In the genomic region with DNA sequence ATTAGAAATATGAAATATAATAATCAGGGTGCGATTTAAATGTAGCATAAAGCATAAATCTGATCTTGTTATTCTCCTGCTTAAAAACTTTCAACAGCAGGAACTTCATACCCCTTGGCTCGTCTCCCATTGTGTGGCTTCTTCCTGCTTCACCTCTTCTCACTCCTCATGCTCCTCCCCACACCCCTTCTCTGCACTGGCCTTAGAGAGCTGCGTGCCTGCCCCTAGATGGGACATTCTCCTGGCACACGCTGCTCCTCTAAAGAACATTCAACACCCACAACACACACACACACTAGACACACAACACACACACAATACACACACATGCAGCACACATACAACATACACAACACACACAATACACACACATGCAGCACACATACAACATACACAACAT, we compare ENCODE assay signal across 19 cellular contexts.
A peak's percentile ranks its signal among the peaks of the same experiment; 100 is the strongest.
DNase-seq lines count a peak whose midpoint lies in the region; ATAC-seq and TF ChIP-seq lines count a peak whose summit lies in the region.
"Had no signal": no experiment of that assay in that cellular context is flagged by ENCODE, and none has a peak within 500 bp of the region (broad histone marks: within the 10 kb centered on the region; RNA-seq: fewer than 3 reads in every experiment).

No MANE protein-coding gene starts in this region.

- BruUV-seq in IMR-90 (replicated peaks; lab: Mats Ljungman, UMichigan): no TSS peak

- H3K79me1 ChIP-seq in IMR-90 (ENCODE audit: low read depth in 1 of 2, low read length in 2 of 2) (peaks cover 42 to 86% of the 10 kb centered on the region in 2 experiments), mesenchymal stem cell (replicated peaks; ENCODE audit: low read length, poor library complexity, severe bottlenecking) (peaks cover 22% of the 10 kb centered on the region)

- H2BK120ac ChIP-seq in IMR-90 (ENCODE audit: low read depth, low read length): peak overlapping the region; percentile 68
- H2BK120ac ChIP-seq in mesenchymal stem cell (ENCODE audit: low read depth, low read length): peak overlapping the region; percentile 22

- H2BK12ac ChIP-seq in mesenchymal stem cell (ENCODE audit: low read length in 2 of 2): peak overlapping the region in 1 of 2 experiments; percentile 47

- H2AFZ ChIP-seq in IMR-90 (replicated peaks; ENCODE audit: low read length, poor library complexity) (no peak overlapping the region), mesenchymal stem cell (ENCODE audit: low read depth, low read length) (no peak overlapping the region), neural progenitor cell (replicated peaks) (no peak overlapping the region)

- H2BK5ac ChIP-seq in IMR-90 (ENCODE audit: low read depth, low read length, poor library complexity, severe bottlenecking) (peak overlapping the region; percentile 82), mesenchymal stem cell (ENCODE audit: low read depth, low read length, poor library complexity, severe bottlenecking) (no peak overlapping the region)

- H3F3A ChIP-seq in neural progenitor cell (ENCODE audit: low read depth): peaks cover 14% of the 10 kb centered on the region

- 0 out of 2 replicates have a peak overlapping the region, but pooled peaks have one; percentile 39 for H4K91ac ChIP-seq in IMR-90 (ENCODE audit: insufficient read depth, low read depth, low read length)
- H4K91ac ChIP-seq in mesenchymal stem cell (ENCODE audit: low read length): no peak overlapping the region

- TF ChIP-seq CTCF in AG10803 (conservative IDR thresholded peaks at IDR 0.05; ENCODE audit: low read length) (no peak), IMR-90 (conservative IDR thresholded peaks at IDR 0.05; ENCODE audit: low read depth, low read length) (no peak), endothelial cell (IDR thresholded peaks at IDR 0.05; ENCODE audit: unreplicated experiment) (no peak), neural progenitor cell (IDR thresholded peaks at IDR 0.05) (no peak)

- H3K27me3 ChIP-seq in IMR-90 (ENCODE audit: control insufficient read depth, insufficient read depth, low read length): no peaks in the 10 kb centered on the region
- no peaks in the 10 kb centered on the region for H3K27me3 ChIP-seq in mesenchymal stem cell (ENCODE audit: control insufficient read depth in 1 of 2, insufficient read depth in 1 of 2, low read length in 2 of 2)
- H3K27me3 ChIP-seq in neural progenitor cell: no peaks in the 10 kb centered on the region

- H3K4me1 Mint-ChIP-seq in endothelial cell (ENCODE audit: unreplicated experiment): peaks cover 62% of the 10 kb centered on the region
- H3K4me1 Mint-ChIP-seq in neural progenitor cell: peaks cover 22% of the 10 kb centered on the region

- no peaks in the 10 kb centered on the region for H3K9me3 ChIP-seq in IMR-90 (ENCODE audit: control insufficient read depth, insufficient read depth, low read length)
- H3K9me3 ChIP-seq in mesenchymal stem cell (ENCODE audit: control insufficient read depth, low read length): no peaks in the 10 kb centered on the region
- no peaks in the 10 kb centered on the region for H3K9me3 ChIP-seq in neural progenitor cell (ENCODE audit: low read depth)

- H3K36me3 Mint-ChIP-seq in endothelial cell (ENCODE audit: low read depth, unreplicated experiment): peaks cover 20% of the 10 kb centered on the region
- no peaks in the 10 kb centered on the region for H3K36me3 Mint-ChIP-seq in neural progenitor cell

- no peak overlapping the region for H2AK9ac ChIP-seq in IMR-90 (replicated peaks; ENCODE audit: low read depth, low read length, poor library complexity)

- no peak overlapping the region for H4K5ac ChIP-seq in IMR-90 (ENCODE audit: low read depth, low read length)

- H3K18ac ChIP-seq in IMR-90 (ENCODE audit: low read depth, low read length) (no peak overlapping the region), mesenchymal stem cell (ENCODE audit: low read depth in 1 of 2, low read length in 2 of 2) (peak overlapping the region in 1 of 2 experiments; percentile 74)

- H3K56ac ChIP-seq in IMR-90 (ENCODE audit: extremely low read depth, insufficient read depth, low read length): no peak overlapping the region

- peak overlapping the region; percentile 46 for H2AK5ac ChIP-seq in IMR-90 (ENCODE audit: low read depth, low read length)
- peak overlapping the region; percentile 65 for H2AK5ac ChIP-seq in mesenchymal stem cell (ENCODE audit: low read length, severe bottlenecking)

- H3K9me1 ChIP-seq in IMR-90 (ENCODE audit: insufficient read depth, low read length): peaks cover 27% of the 10 kb centered on the region

- CTCF ChIA-PET in IMR-90 (lab: Yijun Ruan, JAX): no interaction called here

- H3K4ac ChIP-seq in IMR-90 (ENCODE audit: low read depth, low read length) (peak overlapping the region; percentile 76), mesenchymal stem cell (ENCODE audit: low read depth in 1 of 2, low read length in 2 of 2) (no peak overlapping the region)

- H3K27ac Mint-ChIP-seq in endothelial cell (ENCODE audit: unreplicated experiment) (peak overlapping the region; percentile 93), neural progenitor cell (no peak overlapping the region)

- H3K27me3 Mint-ChIP-seq in endothelial cell (ENCODE audit: unreplicated experiment) (peaks cover 4% of the 10 kb centered on the region), neural progenitor cell (ENCODE audit: insufficient read depth, low read depth) (no peaks in the 10 kb centered on the region)
- H3K27me3 Mint-ChIP-seq: CD8-positive, alpha-beta memory T cell had no signal

- no peak overlapping the region for H3K4me3 Mint-ChIP-seq in endothelial cell (ENCODE audit: unreplicated experiment)
- H3K4me3 Mint-ChIP-seq in neural progenitor cell: no peak overlapping the region
- H3K4me3 Mint-ChIP-seq: CD8-positive, alpha-beta memory T cell; neural crest cell had no signal

- H3K27ac ChIP-seq in IMR-90 (ENCODE audit: insufficient read depth, low read length) (peak overlapping the region; percentile 27; the same call in 1 of the 2 replicates), mesenchymal stem cell (ENCODE audit: low read length, poor library complexity, severe bottlenecking) (peak overlapping the region; percentile 66), neural progenitor cell (no peak overlapping the region)

- peaks cover under 1% of the 10 kb centered on the region for H3K9me3 Mint-ChIP-seq in endothelial cell (ENCODE audit: unreplicated experiment)
- no peaks in the 10 kb centered on the region for H3K9me3 Mint-ChIP-seq in neural progenitor cell
- H3K9me3 Mint-ChIP-seq: CD8-positive, alpha-beta memory T cell; neural crest cell had no signal

- peak overlapping the region in 1 of 2 experiments; percentile 8; a peak in 1 of 4 replicates for H4K8ac ChIP-seq in IMR-90 (ENCODE audit: low read depth in 2 of 2, low read length in 2 of 2)
- H4K8ac ChIP-seq in mesenchymal stem cell (ENCODE audit: low read length): no peak overlapping the region

- no peak for TF ChIP-seq RAD21 in IMR-90 (IDR thresholded peaks at IDR 0.05; ENCODE audit: low read length)

- POLR2A ChIA-PET in IMR-90 (lab: Charles Lee; ENCODE audit: unreplicated experiment): no interaction called here

- H3K14ac ChIP-seq in IMR-90 (replicated peaks; ENCODE audit: low read depth, low read length) (peak overlapping the region; percentile 64), mesenchymal stem cell (ENCODE audit: low read length in 2 of 2) (peak overlapping the region in 1 of 2 experiments; percentile 78)

- H2BK20ac ChIP-seq in IMR-90 (ENCODE audit: low read depth, low read length): peak overlapping the region; percentile 57

- H3K4me1 ChIP-seq in IMR-90 (ENCODE audit: control insufficient read depth, insufficient read depth, low read length): peaks cover 16% of the 10 kb centered on the region
- H3K4me1 ChIP-seq in mesenchymal stem cell (ENCODE audit: control insufficient read depth, insufficient read depth, low read depth, low read length): peaks cover 7% of the 10 kb centered on the region
- H3K4me1 ChIP-seq in neural progenitor cell: peaks cover 26% of the 10 kb centered on the region

- H3K9ac ChIP-seq in IMR-90 (ENCODE audit: low read depth, low read length): no peak overlapping the region
- no peak overlapping the region for H3K9ac ChIP-seq in mesenchymal stem cell (ENCODE audit: low read length)
- H3K9ac ChIP-seq in neural progenitor cell: no peak overlapping the region

- dilution Hi-C loops in IMR-90 (cut with HindIII; ENCODE audit: low sequenced_read_pairs, unreplicated experiment): no loop called here

- H4K20me1 ChIP-seq in IMR-90 (ENCODE audit: insufficient read depth, low read length) (peaks cover 7% of the 10 kb centered on the region; the same call in 1 of the 2 replicates), neural progenitor cell (ENCODE audit: low read depth) (no peaks in the 10 kb centered on the region)

- in situ Hi-C loops in IMR-90 (cut with MboI; ENCODE audit: low sequenced_read_pairs): no loop called here

- H2BK15ac ChIP-seq in IMR-90 (ENCODE audit: low read depth, low read length) (no peak overlapping the region), mesenchymal stem cell (ENCODE audit: low read depth, poor library complexity, severe bottlenecking) (no peak overlapping the region)

- intact Hi-C loops in IMR-90 (cut with micrococcal nuclease): loop anchor here (5.0 kb wide), 1 partner anchor 52 kb away; no protein-coding TSS in a partner anchor

- peak overlapping the region; percentile 89 for H3K23ac ChIP-seq in IMR-90 (ENCODE audit: low read depth, low read length)
- H3K23ac ChIP-seq in mesenchymal stem cell (ENCODE audit: low read length in 2 of 2): no peak overlapping the region

- H3K4me3 ChIP-seq in AG10803 (ENCODE audit: low read length) (no peak overlapping the region), IMR-90 (ENCODE audit: insufficient read depth, low read depth, low read length) (no peak overlapping the region), mesenchymal stem cell (ENCODE audit: insufficient read depth in 1 of 2, low read depth in 1 of 2, low read length in 2 of 2) (no peak overlapping the region), neural progenitor cell (no peak overlapping the region)

- TF ChIP-seq POLR2A in IMR-90 (IDR thresholded peaks at IDR 0.05; ENCODE audit: low read depth, low read length): no peak

- DNase-seq in AG10803 (ENCODE audit: low read depth): peak; percentile 40
- peak; percentile 44 for DNase-seq in IMR-90
- peak; percentile 26 for DNase-seq in endothelial cell (ENCODE audit: low spot score)
- no peak for DNase-seq in mesenchymal stem cell
- DNase-seq in SW480 (ENCODE audit: low spot score): no peak
- DNase-seq in neural progenitor cell (ENCODE audit: low spot score): no peak
- DNase-seq: activated CD4-positive, alpha-beta T cell treated with anti-CD3 and anti-CD28 coated beads for 1 hour; activated naive CD4-positive, alpha-beta T cell treated with anti-CD3 and anti-CD28 coated beads, Interleukin-2, amount 50 U/mL, for 16 hours; CD8-positive, alpha-beta memory T cell; effector CD4-positive, alpha-beta T cell; Karpas-422; NCI-H1436 treated with DMSO at 0.1 percent for 48 hours; NCI-H226; NK-92 treated with Interleukin-12 subunit alpha and Interleukin-12 subunit beta, amount 100 ng/mL, for 24 hours; SHP77; stimulated activated naive CD4-positive, alpha-beta T cell had no signal

- ATAC-seq in IMR-90 (ENCODE audit: low read depth): no peak
- no peak for ATAC-seq in GM21447 (IDR thresholded peaks at IDR 0.05; ENCODE audit: unreplicated experiment)
- no peak for ATAC-seq in GM21786 (IDR thresholded peaks at IDR 0.05; ENCODE audit: unreplicated experiment)

- 0% methylated on average over 1 of the region's 4 CpGs; no CpG with 5 or more reads in 1 of the 2 experiments for WGBS in IMR-90 (ENCODE audit: extremely low coverage in 2 of 2, insufficient read length in 1 of 2), 2 experiments
- WGBS in mesenchymal stem cell: 89% methylated on average over 4 of the region's 4 CpGs

- H3K79me2 ChIP-seq in neural progenitor cell (ENCODE audit: low read depth): no peaks in the 10 kb centered on the region

- H3K36me3 ChIP-seq in IMR-90 (ENCODE audit: control insufficient read depth, insufficient read depth, low read length): peaks cover 2% of the 10 kb centered on the region
- peaks cover 0 to 5% of the 10 kb centered on the region in 2 experiments for H3K36me3 ChIP-seq in mesenchymal stem cell (ENCODE audit: control insufficient read depth in 1 of 2, insufficient read depth in 2 of 2, low read depth in 1 of 2, low read length in 2 of 2)
- no peaks in the 10 kb centered on the region for H3K36me3 ChIP-seq in neural progenitor cell

- H3K4me2 ChIP-seq in IMR-90 (ENCODE audit: low read depth, low read length) (no peak overlapping the region), mesenchymal stem cell (ENCODE audit: low read length, poor library complexity, severe bottlenecking) (peak overlapping the region; percentile 18), neural progenitor cell (no peak overlapping the region)

Comparison
In these comparisons a context has a peak if more than half of its experiments do, and no peak if none do; other contexts are left out.
1. DNase-seq: peak in AG10803 (single experiment), IMR-90 (single experiment) and endothelial cell (single experiment); none in mesenchymal stem cell (single experiment), SW480 (single experiment) and neural progenitor cell (single experiment).